24 cellular contexts compared by ENCODE assay signal in the genomic region with DNA sequence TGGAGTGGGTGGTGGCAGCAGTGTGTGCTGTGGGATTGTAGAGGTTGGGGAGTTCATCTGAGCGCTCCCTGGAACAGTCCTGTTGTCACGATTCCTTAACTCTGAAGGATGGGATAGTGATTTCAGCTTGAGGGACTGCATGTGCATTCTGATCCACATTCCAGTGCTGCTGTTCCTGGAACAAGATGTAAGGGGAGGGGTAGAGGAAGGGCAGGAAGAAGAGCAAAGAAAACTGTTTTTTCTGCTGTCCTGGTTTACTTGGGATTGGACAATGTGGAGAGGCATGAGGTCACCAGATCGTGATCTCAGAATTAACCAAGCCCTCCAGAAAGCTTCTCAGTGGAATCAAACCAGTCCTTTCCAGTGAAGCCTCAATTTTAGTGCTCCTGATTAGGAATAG.
A peak's percentile ranks its signal among the peaks of the same experiment; 100 is the strongest.
DNase-seq lines count a peak whose midpoint lies in the region; ATAC-seq, FAIRE-seq and TF ChIP-seq lines count a peak whose summit lies in the region.
"Had no signal": no experiment of that assay in that cellular context is flagged by ENCODE, and none has a peak within 500 bp of the region (broad histone marks: within the 10 kb centered on the region; RNA-seq: fewer than 3 reads in every experiment).

No MANE protein-coding gene starts in this region.

- peaks cover 27% of the 10 kb centered on the region for H3K79me2 ChIP-seq in SK-N-SH (ENCODE audit: insufficient read depth)

- POLR2A ChIA-PET in SK-N-SH (lab: Yijun Ruan, JAX): no interaction called here

- TF ChIP-seq CTCF in SK-N-SH (IDR thresholded peaks at IDR 0.05): no peak
- TF ChIP-seq CTCF in bronchial epithelial cell (IDR thresholded peaks at IDR 0.05; ENCODE audit: insufficient read depth, low read length, severe bottlenecking): no peak

- TF ChIP-seq EP300 in SK-N-SH (IDR thresholded peaks at IDR 0.05; ENCODE audit: borderline replicate concordance in 1 of 2, low read depth in 1 of 2, low read length in 1 of 2): no peak

- no peak for TF ChIP-seq RAD21 in SK-N-SH (IDR thresholded peaks at IDR 0.05; ENCODE audit: low read length)

- no peak overlapping the region for H3K4me3 ChIP-seq in SK-N-SH (ENCODE audit: low read depth in 2 of 2, low read length in 1 of 2)
- no peak overlapping the region for H3K4me3 ChIP-seq in bronchial epithelial cell (ENCODE audit: low read depth, low read length)
- H3K4me3 ChIP-seq in skeletal muscle satellite cell (ENCODE audit: low read length): no peak overlapping the region
- H3K4me3 ChIP-seq: HAP-1 had no signal

- CTCF ChIA-PET in SK-N-SH (lab: Yijun Ruan, JAX): interaction anchor here (1.2 kb wide), 1 partner anchor 12 kb away, joined by 3 read pairs; no protein-coding TSS in a partner anchor

- ATAC-seq in SK-N-SH treated with all-trans-retinoic acid at 6 μM for 48 hours: no peak
- ATAC-seq in HG02610 (IDR thresholded peaks at IDR 0.05; ENCODE audit: unreplicated experiment): no peak
- ATAC-seq: activated naive CD8-positive, alpha-beta T cell treated with anti-CD3 and anti-CD28 coated beads, Interleukin-2, amount 50 U/mL, for 24 hours; esophagus mucosa had no signal

- H3K27me3 ChIP-seq in SK-N-SH (ENCODE audit: insufficient read depth) (no peaks in the 10 kb centered on the region), bronchial epithelial cell (ENCODE audit: control insufficient read depth, insufficient read depth, low read length) (no peaks in the 10 kb centered on the region), skeletal muscle satellite cell (ENCODE audit: control insufficient read depth, insufficient read depth, low read length) (no peaks in the 10 kb centered on the region)

- no peaks in the 10 kb centered on the region for H3K9me2 ChIP-seq in SK-N-SH

- 77% methylated on average over 3 of the region's 3 CpGs for WGBS in SK-N-SH (ENCODE audit: low lambda C conversion rate)

- H3F3A ChIP-seq in SK-N-SH (replicated peaks; ENCODE audit: insufficient read depth): peaks cover under 1% of the 10 kb centered on the region

- H3K4me1 ChIP-seq in SK-N-SH (ENCODE audit: control insufficient read depth in 1 of 2, insufficient read depth in 2 of 2, low read depth in 1 of 2, low read length in 1 of 2) (peaks cover 8 to 17% of the 10 kb centered on the region in 2 experiments; a peak in 3 of 4 replicates), skeletal muscle satellite cell (ENCODE audit: control insufficient read depth, insufficient read depth, low read length) (peaks cover 28% of the 10 kb centered on the region)
- H3K4me1 ChIP-seq: HAP-1 had no signal

- no peak for DNase-seq in SK-N-SH
- DNase-seq in bronchial epithelial cell (ENCODE audit: low read depth): no peak
- peak; percentile 65 for DNase-seq in hepatic stellate cell (ENCODE audit: low spot score)
- no peak for DNase-seq in NCI-H1930 (lab: John Stamatoyannopoulos, UW)
- DNase-seq in HTR-8/SVneo (ENCODE audit: insufficient read length, low spot score): no peak
- DNase-seq: activated CD4-positive, alpha-beta T cell treated with anti-CD3 and anti-CD28 coated beads, Interleukin-2, amount 50 U/mL, for 4 hours; activated CD8-positive, alpha-beta memory T cell treated with anti-CD3 and anti-CD28 coated beads, Interleukin-2, amount 50 U/mL, for 48 hours; activated effector memory CD4-positive, alpha-beta T cell treated with Interleukin-2 at 50 U/mL for 16 hours; activated naive CD8-positive, alpha-beta T cell treated with anti-CD3 and anti-CD28 coated beads, Interleukin-2, amount 50 U/mL, for 24 hours; caudate nucleus; COR-L47; glutamatergic neuron; midbrain; NCI-H1436; NCI-H2171 treated with DMSO at 0.1 percent for 48 hours; NCI-H526 treated with DMSO at 0.1 percent for 48 hours had no signal

- H2AFZ ChIP-seq in SK-N-SH (ENCODE audit: low read depth): no peak overlapping the region

- no peak overlapping the region for H3K9ac ChIP-seq in SK-N-SH
- H3K9ac ChIP-seq in skeletal muscle satellite cell (ENCODE audit: low read depth, low read length): peak overlapping the region; percentile 12

- H3K9me3 ChIP-seq in SK-N-SH (no peaks in the 10 kb centered on the region), skeletal muscle satellite cell (replicated peaks; ENCODE audit: low read length) (no peaks in the 10 kb centered on the region)
- H3K9me3 ChIP-seq: HAP-1 had no signal

- H3K36me3 ChIP-seq in SK-N-SH (replicated peaks in 1 of 2; ENCODE audit: control insufficient read depth in 1 of 2, insufficient read depth in 2 of 2, low read length in 1 of 2) (peaks cover 7 to 36% of the 10 kb centered on the region in 2 experiments), bronchial epithelial cell (ENCODE audit: control insufficient read depth, insufficient read depth, low read length) (peaks cover 13% of the 10 kb centered on the region), skeletal muscle satellite cell (ENCODE audit: insufficient read depth, low read length) (peaks cover 32% of the 10 kb centered on the region)

- FAIRE-seq in bronchial epithelial cell (lab: Jason Lieb, UNC): peak; percentile 93
- no peak for FAIRE-seq in HTR-8/SVneo (lab: Jason Lieb, UNC)
- FAIRE-seq: TTC549, urothelium cell line had no signal

- no peaks in the 10 kb centered on the region for H4K20me1 ChIP-seq in SK-N-SH (ENCODE audit: insufficient read depth)

- H3K4me2 ChIP-seq in SK-N-SH (peak overlapping the region; percentile 11; the same call in 1 of the 2 replicates), skeletal muscle satellite cell (ENCODE audit: low read length) (no peak overlapping the region)

- peak overlapping the region in 1 of 2 experiments; percentile 51; a peak in 2 of 4 replicates for H3K27ac ChIP-seq in SK-N-SH (ENCODE audit: low read depth in 2 of 2, low read length in 1 of 2)
- H3K27ac ChIP-seq: 22Rv1 had no signal

TF ChIP-seq in SK-N-SH, 30 proteins besides CTCF, POLR2A, EP300 and RAD21 (continues in another document):
- TF ChIP-seq RXRA (IDR thresholded peaks at IDR 0.05; ENCODE audit: borderline replicate concordance, low read depth) (no peak), FOSL2 (IDR thresholded peaks at IDR 0.05; ENCODE audit: borderline replicate concordance, low read depth) (no peak), JUND (IDR thresholded peaks at IDR 0.05) (no peak), EZH2phosphoT487 (IDR thresholded peaks at IDR 0.05; ENCODE audit: borderline replicate concordance, low read depth) (no peak), CHD2 (IDR thresholded peaks at IDR 0.05; ENCODE audit: low read length, partially characterized antibody) (no peak), NRF1 (IDR thresholded peaks at IDR 0.05; ENCODE audit: low read depth, low read length) (no peak)
- TF ChIP-seq, protein P1, sequence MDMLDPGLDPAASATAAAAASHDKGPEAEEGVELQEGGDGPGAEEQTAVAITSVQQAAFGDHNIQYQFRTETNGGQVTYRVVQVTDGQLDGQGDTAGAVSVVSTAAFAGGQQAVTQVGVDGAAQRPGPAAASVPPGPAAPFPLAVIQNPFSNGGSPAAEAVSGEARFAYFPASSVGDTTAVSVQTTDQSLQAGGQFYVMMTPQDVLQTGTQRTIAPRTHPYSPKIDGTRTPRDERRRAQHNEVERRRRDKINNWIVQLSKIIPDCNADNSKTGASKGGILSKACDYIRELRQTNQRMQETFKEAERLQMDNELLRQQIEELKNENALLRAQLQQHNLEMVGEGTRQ (IDR thresholded peaks at IDR 0.05; ENCODE audit: borderline replicate concordance, low read depth, low read length): no peak
- TF ChIP-seq, protein P2, sequence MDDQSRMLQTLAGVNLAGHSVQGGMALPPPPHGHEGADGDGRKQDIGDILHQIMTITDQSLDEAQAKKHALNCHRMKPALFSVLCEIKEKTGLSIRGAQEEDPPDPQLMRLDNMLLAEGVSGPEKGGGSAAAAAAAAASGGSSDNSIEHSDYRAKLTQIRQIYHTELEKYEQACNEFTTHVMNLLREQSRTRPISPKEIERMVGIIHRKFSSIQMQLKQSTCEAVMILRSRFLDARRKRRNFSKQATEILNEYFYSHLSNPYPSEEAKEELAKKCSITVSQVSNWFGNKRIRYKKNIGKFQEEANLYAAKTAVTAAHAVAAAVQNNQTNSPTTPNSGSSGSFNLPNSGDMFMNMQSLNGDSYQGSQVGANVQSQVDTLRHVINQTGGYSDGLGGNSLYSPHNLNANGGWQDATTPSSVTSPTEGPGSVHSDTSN (IDR thresholded peaks at IDR 0.05): no peak

TF ChIP-seq in SK-N-SH treated with all-trans-retinoic acid at 6 μM for 48 hours, 23 proteins besides CTCF, POLR2A, EP300 and RAD21 (continues in another document):
- TF ChIP-seq ZFP3 (CRISPR knock-in tag; IDR thresholded peaks at IDR 0.05): no peak
- TF ChIP-seq GLIS3 (CRISPR knock-in tag; IDR thresholded peaks at IDR 0.05): no peak
- no peak for TF ChIP-seq OSR1 (CRISPR knock-in tag; IDR thresholded peaks at IDR 0.05)
- TF ChIP-seq, protein P3, sequence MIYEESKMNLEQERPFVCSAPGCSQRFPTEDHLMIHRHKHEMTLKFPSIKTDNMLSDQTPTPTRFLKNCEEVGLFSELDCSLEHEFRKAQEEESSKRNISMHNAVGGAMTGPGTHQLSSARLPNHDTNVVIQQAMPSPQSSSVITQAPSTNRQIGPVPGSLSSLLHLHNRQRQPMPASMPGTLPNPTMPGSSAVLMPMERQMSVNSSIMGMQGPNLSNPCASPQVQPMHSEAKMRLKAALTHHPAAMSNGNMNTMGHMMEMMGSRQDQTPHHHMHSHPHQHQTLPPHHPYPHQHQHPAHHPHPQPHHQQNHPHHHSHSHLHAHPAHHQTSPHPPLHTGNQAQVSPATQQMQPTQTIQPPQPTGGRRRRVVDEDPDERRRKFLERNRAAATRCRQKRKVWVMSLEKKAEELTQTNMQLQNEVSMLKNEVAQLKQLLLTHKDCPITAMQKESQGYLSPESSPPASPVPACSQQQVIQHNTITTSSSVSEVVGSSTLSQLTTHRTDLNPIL (CRISPR knock-in tag; IDR thresholded peaks at IDR 0.05; ENCODE audit: low read depth): no peak
- TF ChIP-seq ZNF8 (CRISPR knock-in tag; IDR thresholded peaks at IDR 0.05): no peak
- TF ChIP-seq BACH2 (CRISPR knock-in tag; IDR thresholded peaks at IDR 0.05; ENCODE audit: borderline replicate concordance): no peak
- TF ChIP-seq, protein P4, sequence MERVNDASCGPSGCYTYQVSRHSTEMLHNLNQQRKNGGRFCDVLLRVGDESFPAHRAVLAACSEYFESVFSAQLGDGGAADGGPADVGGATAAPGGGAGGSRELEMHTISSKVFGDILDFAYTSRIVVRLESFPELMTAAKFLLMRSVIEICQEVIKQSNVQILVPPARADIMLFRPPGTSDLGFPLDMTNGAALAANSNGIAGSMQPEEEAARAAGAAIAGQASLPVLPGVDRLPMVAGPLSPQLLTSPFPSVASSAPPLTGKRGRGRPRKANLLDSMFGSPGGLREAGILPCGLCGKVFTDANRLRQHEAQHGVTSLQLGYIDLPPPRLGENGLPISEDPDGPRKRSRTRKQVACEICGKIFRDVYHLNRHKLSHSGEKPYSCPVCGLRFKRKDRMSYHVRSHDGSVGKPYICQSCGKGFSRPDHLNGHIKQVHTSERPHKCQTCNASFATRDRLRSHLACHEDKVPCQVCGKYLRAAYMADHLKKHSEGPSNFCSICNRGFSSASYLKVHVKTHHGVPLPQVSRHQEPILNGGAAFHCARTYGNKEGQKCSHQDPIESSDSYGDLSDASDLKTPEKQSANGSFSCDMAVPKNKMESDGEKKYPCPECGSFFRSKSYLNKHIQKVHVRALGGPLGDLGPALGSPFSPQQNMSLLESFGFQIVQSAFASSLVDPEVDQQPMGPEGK (CRISPR knock-in tag; IDR thresholded peaks at IDR 0.05; ENCODE audit: borderline replicate concordance): no peak
- no peak for TF ChIP-seq ZFP30 (CRISPR knock-in tag; IDR thresholded peaks at IDR 0.05)
- no peak for TF ChIP-seq ESRRG (CRISPR knock-in tag; IDR thresholded peaks at IDR 0.05)
